26 cellular contexts compared by ENCODE assay signal in genomic region chr4:7094931-7095330, GRCh38.
"Had no signal": no experiment of that assay in that cellular context is flagged by ENCODE, and none has a peak within 500 bp of the region (broad histone marks: within the 10 kb centered on the region; RNA-seq: fewer than 3 reads in every experiment).

No MANE protein-coding gene starts in this region.

- H3K9me3 Mint-ChIP-seq: activated CD4-positive, alpha-beta memory T cell treated with anti-CD3 and anti-CD28 coated beads for 36 hours; activated CD4-positive, alpha-beta T cell treated with anti-CD3 and anti-CD28 coated beads, Interleukin-2, amount 10 ng/mL, durations not matched to agents 24 days and 14 days; activated naive CD4-positive, alpha-beta T cell treated with anti-CD3 and anti-CD28 coated beads, Interleukin-2, amount 10 ng/mL, durations not matched to agents 7 days and 5 days; activated naive CD8-positive, alpha-beta T cell treated with anti-CD3 and anti-CD28 coated beads, Interleukin-2, amount 10 ng/mL, durations not matched to agents 7 days and 5 days; stimulated activated memory B cell treated with anti-CD40 and anti-IgM and Interleukin-4, amounts not matched to agents 10 μg/mL and 1 μg/mL and 100 μg/mL, for 72 hours; stimulated activated naive CD8-positive, alpha-beta T cell treated with anti-CD3 and anti-CD28 coated beads, Interleukin-15, amount 100 ng/mL, for 72 hours had no signal

- H3K27ac ChIP-seq: left lung, sigmoid colon, tibial artery, upper lobe of right lung, WERI-Rb-1 had no signal

- DNase-seq: activated CD4-positive, alpha-beta memory T cell treated with anti-CD3 and anti-CD28 coated beads for 36 hours; activated CD4-positive, alpha-beta T cell treated with anti-CD3 and anti-CD28 coated beads, Interleukin-2, amount 10 ng/mL, durations not matched to agents 24 days and 14 days; activated CD4-positive, CD25-positive, alpha-beta regulatory T cell treated with anti-CD3 and anti-CD28 coated beads, Interleukin-2, amount 50 U/mL, for 72 hours; activated CD8-positive, alpha-beta memory T cell treated with anti-CD3 and anti-CD28 coated beads, Interleukin-2, amount 50 U/mL, for 4 hours; activated gamma-delta T cell; activated naive CD4-positive, alpha-beta T cell treated with anti-CD3 and anti-CD28 coated beads, Interleukin-2, amount 10 ng/mL, durations not matched to agents 7 days and 5 days; activated naive CD8-positive, alpha-beta T cell treated with anti-CD3 and anti-CD28 coated beads, Interleukin-2, amount 10 ng/mL, durations not matched to agents 7 days and 5 days; activated T-cell treated with anti-CD3 and anti-CD28 coated beads, Interleukin-2, amount 50 U/mL, for 1 hour; left lung; mesendoderm; sigmoid colon; stimulated activated CD4-positive, alpha-beta T cell treated with anti-CD3 and anti-CD28 coated beads, Interleukin-1b, Interleukin-23, amount 100 ng/mL, for 48 hours; stimulated activated CD4-positive, alpha-beta T cell treated with anti-CD3 and anti-CD28 coated beads, Interleukin-4, amount 100 ng/mL, for 4 hours; stimulated activated CD8-positive, alpha-beta memory T cell treated with anti-CD3 and anti-CD28 coated beads, Interleukin-4, amount 100 ng/mL, for 48 hours; stimulated activated naive CD8-positive, alpha-beta T cell treated with anti-CD3 and anti-CD28 coated beads, Interleukin-15, amount 100 ng/mL, for 72 hours; T-helper 17 cell; T1000; upper lobe of right lung; WERI-Rb-1 had no signal

- H3K4me3 ChIP-seq: left lung, lung, sigmoid colon, smooth muscle cell, tibial artery, upper lobe of right lung had no signal

- H3K36me3 ChIP-seq: left lung, sigmoid colon, tibial artery, upper lobe of right lung, WERI-Rb-1 had no signal

- H3K4me1 ChIP-seq: left lung, upper lobe of right lung had no signal

- ATAC-seq: esophagus mucosa; left lung; stimulated activated memory B cell treated with anti-CD40 and anti-IgM and Interleukin-4, amounts not matched to agents 10 μg/mL and 1 μg/mL and 100 μg/mL, for 72 hours; stimulated activated naive CD8-positive, alpha-beta T cell treated with anti-CD3 and anti-CD28 coated beads, Interleukin-15, amount 100 ng/mL, for 72 hours; T-helper 17 cell; upper lobe of right lung had no signal

- H3K4me3 Mint-ChIP-seq: activated CD4-positive, alpha-beta memory T cell treated with anti-CD3 and anti-CD28 coated beads for 36 hours; activated CD4-positive, alpha-beta T cell treated with anti-CD3 and anti-CD28 coated beads, Interleukin-2, amount 10 ng/mL, durations not matched to agents 24 days and 14 days; activated naive CD4-positive, alpha-beta T cell treated with anti-CD3 and anti-CD28 coated beads, Interleukin-2, amount 10 ng/mL, durations not matched to agents 7 days and 5 days; activated naive CD8-positive, alpha-beta T cell treated with anti-CD3 and anti-CD28 coated beads, Interleukin-2, amount 10 ng/mL, durations not matched to agents 7 days and 5 days; nephron; stimulated activated memory B cell treated with anti-CD40 and anti-IgM and Interleukin-4, amounts not matched to agents 10 μg/mL and 1 μg/mL and 100 μg/mL, for 72 hours; stimulated activated naive CD8-positive, alpha-beta T cell treated with anti-CD3 and anti-CD28 coated beads, Interleukin-15, amount 100 ng/mL, for 72 hours; T-helper 17 cell had no signal

- H3K9me3 ChIP-seq: left lung, sigmoid colon, tibial artery, upper lobe of right lung had no signal

- H3K4me1 Mint-ChIP-seq: activated CD4-positive, alpha-beta T cell treated with anti-CD3 and anti-CD28 coated beads, Interleukin-2, amount 10 ng/mL, durations not matched to agents 24 days and 14 days; activated naive CD4-positive, alpha-beta T cell treated with anti-CD3 and anti-CD28 coated beads, Interleukin-2, amount 10 ng/mL, durations not matched to agents 7 days and 5 days; activated naive CD8-positive, alpha-beta T cell treated with anti-CD3 and anti-CD28 coated beads, Interleukin-2, amount 10 ng/mL, durations not matched to agents 7 days and 5 days; stimulated activated memory B cell treated with anti-CD40 and anti-IgM and Interleukin-4, amounts not matched to agents 10 μg/mL and 1 μg/mL and 100 μg/mL, for 72 hours; stimulated activated naive CD8-positive, alpha-beta T cell treated with anti-CD3 and anti-CD28 coated beads, Interleukin-15, amount 100 ng/mL, for 72 hours; T-helper 17 cell had no signal

- H3K36me3 Mint-ChIP-seq: activated CD4-positive, alpha-beta memory T cell treated with anti-CD3 and anti-CD28 coated beads for 36 hours; activated naive CD4-positive, alpha-beta T cell treated with anti-CD3 and anti-CD28 coated beads, Interleukin-2, amount 10 ng/mL, durations not matched to agents 7 days and 5 days; activated naive CD8-positive, alpha-beta T cell treated with anti-CD3 and anti-CD28 coated beads, Interleukin-2, amount 10 ng/mL, durations not matched to agents 7 days and 5 days; stimulated activated memory B cell treated with anti-CD40 and anti-IgM and Interleukin-4, amounts not matched to agents 10 μg/mL and 1 μg/mL and 100 μg/mL, for 72 hours had no signal

- H3K27me3 ChIP-seq: sigmoid colon, tibial artery, upper lobe of right lung had no signal

- H3K27ac Mint-ChIP-seq: activated CD4-positive, alpha-beta memory T cell treated with anti-CD3 and anti-CD28 coated beads for 36 hours; activated CD4-positive, alpha-beta T cell treated with anti-CD3 and anti-CD28 coated beads, Interleukin-2, amount 10 ng/mL, durations not matched to agents 24 days and 14 days; activated naive CD4-positive, alpha-beta T cell treated with anti-CD3 and anti-CD28 coated beads, Interleukin-2, amount 10 ng/mL, durations not matched to agents 7 days and 5 days; activated naive CD8-positive, alpha-beta T cell treated with anti-CD3 and anti-CD28 coated beads, Interleukin-2, amount 10 ng/mL, durations not matched to agents 7 days and 5 days; nephron; progenitor cell of endocrine pancreas; stimulated activated memory B cell treated with anti-CD40 and anti-IgM and Interleukin-4, amounts not matched to agents 10 μg/mL and 1 μg/mL and 100 μg/mL, for 72 hours; stimulated activated naive CD8-positive, alpha-beta T cell treated with anti-CD3 and anti-CD28 coated beads, Interleukin-15, amount 100 ng/mL, for 72 hours; T-helper 17 cell had no signal
